In the genomic region with DNA sequence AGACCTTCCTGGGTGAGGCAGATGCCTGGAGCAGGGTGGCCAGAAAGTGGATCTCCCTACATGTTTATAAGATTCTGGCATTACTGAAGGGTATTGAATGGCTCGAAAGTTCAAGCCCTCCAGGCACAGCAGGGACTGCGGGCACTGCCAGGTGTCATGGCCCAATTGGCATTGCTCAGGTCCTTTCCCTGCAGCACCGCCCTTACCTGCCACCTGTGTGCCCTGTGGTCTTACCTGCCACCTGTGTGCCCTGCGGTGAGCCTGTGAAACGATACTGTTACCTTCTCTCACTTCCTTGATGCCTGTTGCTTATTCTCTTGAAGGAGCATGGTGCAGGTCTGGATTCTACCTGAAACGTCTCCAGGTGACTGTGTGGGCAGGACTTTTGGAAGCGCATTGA, we compare ENCODE assay signal across 28 cellular contexts.
"Had no signal": no experiment of that assay in that cellular context is flagged by ENCODE, and none has a peak within 500 bp of the region (broad histone marks: within the 10 kb centered on the region; RNA-seq: fewer than 3 reads in every experiment).

No MANE protein-coding gene starts in this region.

- H3K4me3 Mint-ChIP-seq: stimulated activated effector memory CD8-positive, alpha-beta T cell treated with anti-CD3 and anti-CD28 coated beads, Interleukin-12 subunit alpha, Interleukin-12 subunit beta, amount 100 ng/mL, for 72 hours; stimulated activated memory B cell treated with anti-CD40 and anti-IgM and Interleukin-4, amounts not matched to agents 10 μg/mL and 1 μg/mL and 100 μg/mL, for 72 hours; stimulated activated naive B cell treated with anti-CD40 and anti-IgM and Interleukin-4, amounts not matched to agents 10 μg/mL and 1 μg/mL and 100 μg/mL, for 72 hours; stimulated activated naive CD8-positive, alpha-beta T cell treated with anti-CD3 and anti-CD28 coated beads, Interleukin-15, amount 100 ng/mL, for 72 hours; stimulated activated naive CD8-positive, alpha-beta T cell treated with anti-CD3 and anti-CD28 coated beads, Interleukin-15, Interleukin-2, amounts not matched to agents 100 ng/mL and 50 ng/mL, for 24 hours; type B pancreatic cell had no signal

- DNase-seq: stimulated activated CD4-positive, alpha-beta T cell treated with anti-CD3 and anti-CD28 coated beads, Interleukin-2, amount 100 ng/mL, for 48 hours; stimulated activated CD4-positive, alpha-beta T cell treated with anti-CD3 and anti-CD28 coated beads, Interleukin-4, amount 100 ng/mL, for 1 hour; stimulated activated CD4-positive, alpha-beta T cell treated with anti-CD3 and anti-CD28 coated beads, Interleukin-4, amount 100 ng/mL, for 24 hours; stimulated activated CD4-positive, alpha-beta T cell treated with anti-CD3 and anti-CD28 coated beads, Interleukin-4, amount 100 ng/mL, for 4 hours; stimulated activated CD8-positive, alpha-beta memory T cell treated with anti-CD3 and anti-CD28 coated beads, Interleukin-4, amount 100 ng/mL, for 48 hours; stimulated activated naive B cell treated with anti-CD40 and anti-IgM and Interleukin-4, amounts not matched to agents 10 μg/mL and 1 μg/mL and 100 μg/mL, for 72 hours; stimulated activated naive CD4-positive, alpha-beta T cell; stimulated activated naive CD4-positive, alpha-beta T cell treated with Interleukin-2 at 50 U/mL for 16 hours; stimulated activated naive CD8-positive, alpha-beta T cell treated with anti-CD3 and anti-CD28 coated beads, Interleukin-15, amount 100 ng/mL, for 72 hours; stimulated activated naive CD8-positive, alpha-beta T cell treated with anti-CD3 and anti-CD28 coated beads, Interleukin-15, Interleukin-2, amounts not matched to agents 100 U/mL and 50 U/mL, for 24 hours; stomach; substantia nigra; testis; thyroid gland; tibial artery; transverse colon; trophoblast cell; upper lobe of left lung; upper lobe of right lung; uterus had no signal

- H3K9me3 ChIP-seq: suprapubic skin, testis, thoracic aorta, thyroid gland, tibial nerve, upper lobe of left lung, upper lobe of right lung, uterus, vagina had no signal

- H3K4me1 Mint-ChIP-seq: stimulated activated effector memory CD8-positive, alpha-beta T cell treated with anti-CD3 and anti-CD28 coated beads, Interleukin-12 subunit alpha, Interleukin-12 subunit beta, amount 100 ng/mL, for 72 hours; stimulated activated memory B cell treated with anti-CD40 and anti-IgM and Interleukin-4, amounts not matched to agents 10 μg/mL and 1 μg/mL and 100 μg/mL, for 72 hours; stimulated activated naive B cell treated with anti-CD40 and anti-IgM and Interleukin-4, amounts not matched to agents 10 μg/mL and 1 μg/mL and 100 μg/mL, for 72 hours; stimulated activated naive CD8-positive, alpha-beta T cell treated with anti-CD3 and anti-CD28 coated beads, Interleukin-15, amount 100 ng/mL, for 72 hours had no signal

- H3K27ac ChIP-seq: stomach, suprapubic skin, testis, thoracic aorta, thyroid gland, tibial artery, tibial nerve, transverse colon, upper lobe of left lung, upper lobe of right lung, uterus, vagina had no signal

- H3K27me3 ChIP-seq: stomach, suprapubic skin, testis, thyroid gland, tibial artery, tibial nerve, transverse colon, upper lobe of left lung, upper lobe of right lung, uterus, vagina had no signal

- H3K4me1 ChIP-seq: suprapubic skin, thyroid gland, tibial artery, transverse colon, upper lobe of left lung, upper lobe of right lung, uterus, vagina had no signal

- ATAC-seq: stimulated activated effector memory CD8-positive, alpha-beta T cell treated with anti-CD3 and anti-CD28 coated beads, Interleukin-12 subunit alpha, Interleukin-12 subunit beta, amount 100 ng/mL, for 72 hours; stimulated activated memory B cell treated with anti-CD40 and anti-IgM and Interleukin-4, amounts not matched to agents 10 μg/mL and 1 μg/mL and 100 μg/mL, for 72 hours; stimulated activated naive B cell treated with anti-CD40 and anti-IgM and Interleukin-4, amounts not matched to agents 10 μg/mL and 1 μg/mL and 100 μg/mL, for 72 hours; stimulated activated naive CD8-positive, alpha-beta T cell treated with anti-CD3 and anti-CD28 coated beads, Interleukin-15, amount 100 ng/mL, for 72 hours; stimulated activated naive CD8-positive, alpha-beta T cell treated with anti-CD3 and anti-CD28 coated beads, Interleukin-15, Interleukin-2, amounts not matched to agents 100 U/mL and 50 U/mL, for 24 hours; upper lobe of right lung had no signal

- H3K4me3 ChIP-seq: stomach, suprapubic skin, testis, thoracic aorta, thyroid gland, tibial artery, tibial nerve, transverse colon, upper lobe of left lung, upper lobe of right lung, uterus, vagina had no signal

- H3K36me3 ChIP-seq: stomach, suprapubic skin, thoracic aorta, thyroid gland, tibial artery, tibial nerve, transverse colon, upper lobe of left lung, upper lobe of right lung, uterus, vagina had no signal

- H3K27ac Mint-ChIP-seq: stimulated activated effector memory CD8-positive, alpha-beta T cell treated with anti-CD3 and anti-CD28 coated beads, Interleukin-12 subunit alpha, Interleukin-12 subunit beta, amount 100 ng/mL, for 72 hours; stimulated activated memory B cell treated with anti-CD40 and anti-IgM and Interleukin-4, amounts not matched to agents 10 μg/mL and 1 μg/mL and 100 μg/mL, for 72 hours; stimulated activated naive B cell treated with anti-CD40 and anti-IgM and Interleukin-4, amounts not matched to agents 10 μg/mL and 1 μg/mL and 100 μg/mL, for 72 hours; stimulated activated naive CD8-positive, alpha-beta T cell treated with anti-CD3 and anti-CD28 coated beads, Interleukin-15, amount 100 ng/mL, for 72 hours; stimulated activated naive CD8-positive, alpha-beta T cell treated with anti-CD3 and anti-CD28 coated beads, Interleukin-15, Interleukin-2, amounts not matched to agents 100 ng/mL and 50 ng/mL, for 24 hours; type B pancreatic cell had no signal

- H3K36me3 Mint-ChIP-seq: stimulated activated effector memory CD8-positive, alpha-beta T cell treated with anti-CD3 and anti-CD28 coated beads, Interleukin-12 subunit alpha, Interleukin-12 subunit beta, amount 100 ng/mL, for 72 hours; stimulated activated memory B cell treated with anti-CD40 and anti-IgM and Interleukin-4, amounts not matched to agents 10 μg/mL and 1 μg/mL and 100 μg/mL, for 72 hours; stimulated activated naive B cell treated with anti-CD40 and anti-IgM and Interleukin-4, amounts not matched to agents 10 μg/mL and 1 μg/mL and 100 μg/mL, for 72 hours had no signal

- H3K9me3 Mint-ChIP-seq: stimulated activated effector memory CD8-positive, alpha-beta T cell treated with anti-CD3 and anti-CD28 coated beads, Interleukin-12 subunit alpha, Interleukin-12 subunit beta, amount 100 ng/mL, for 72 hours had no signal
